ENCODE assay signal across 8 cellular contexts in genomic region chr20:49768204-49769124, GRCh38. TPM values are rescaled to one million over a fixed set of nuclear protein-coding genes. Genes with fewer than 3 reads are reported as not detected.
A peak's percentile ranks its signal among the peaks of the same experiment; 100 is the strongest.
DNase-seq lines count a peak whose midpoint lies in the region; ATAC-seq and TF ChIP-seq lines count a peak whose summit lies in the region.

No MANE protein-coding gene starts in this region.

- H3K9me3 Mint-ChIP-seq in natural killer cell treated with Interleukin-12 subunit alpha and Interleukin-12 subunit beta and Interleukin-15 and Interleukin-18, amount 100 ng/mL, for 72 hours = no peaks in the 10 kb centered on the region

- H3K36me3 Mint-ChIP-seq in natural killer cell treated with Interleukin-12 subunit alpha and Interleukin-12 subunit beta and Interleukin-15 and Interleukin-18, amount 100 ng/mL, for 72 hours = no peaks in the 10 kb centered on the region

- H3K4me3 ChIP-seq in AG09309 (ENCODE audit: control insufficient read depth, low read depth, low read length) (no peak overlapping the region), dorsolateral prefrontal cortex (no peak overlapping the region)

- ATAC-seq in esophagus mucosa = peak; percentile 70
- ATAC-seq in natural killer cell treated with Interleukin-12 subunit alpha and Interleukin-12 subunit beta and Interleukin-15 and Interleukin-18, amount 100 ng/mL, for 72 hours = peak; percentile 85

- peaks cover 18 to 24% of the 10 kb centered on the region in 2 donors for H3K4me1 Mint-ChIP-seq in natural killer cell treated with Interleukin-12 subunit alpha and Interleukin-12 subunit beta and Interleukin-15 and Interleukin-18, amount 100 ng/mL, for 72 hours (ENCODE audit: low read depth in 2 of 2)

- intact Hi-C loops in dorsolateral prefrontal cortex (cut with DNase I) = loop anchor here in 1 of 2 donors (5.0 kb wide), 1 partner anchor 51 kb away; no protein-coding TSS in a partner anchor

- no peaks in the 10 kb centered on the region for H3K27me3 ChIP-seq in dorsolateral prefrontal cortex

- H3K27ac ChIP-seq in dorsolateral prefrontal cortex = peak overlapping the region in 25 of 59 donors; percentile 1 to 77 (median 34)

- H3K27ac Mint-ChIP-seq in natural killer cell treated with Interleukin-12 subunit alpha and Interleukin-12 subunit beta and Interleukin-15 and Interleukin-18, amount 100 ng/mL, for 72 hours = peak overlapping the region; percentile 66 to 81

- TF ChIP-seq CTCF in AG09309 (IDR thresholded peaks at IDR 0.05; ENCODE audit: control insufficient read depth, insufficient read depth, low read depth, low read length, missing control alignments) = no peak
- no peak for TF ChIP-seq CTCF in dorsolateral prefrontal cortex (IDR thresholded peaks at IDR 0.05 in 54 of 56, conservative IDR thresholded peaks at IDR 0.05 in 2 of 56; ENCODE audit: low read depth in 1 of 56, partially characterized antibody in 56 of 56)
- TF ChIP-seq CTCF in GM10266 (IDR thresholded peaks at IDR 0.05; ENCODE audit: control insufficient read depth, insufficient read depth, low read depth, missing control alignments) = no peak

- H3K4me3 Mint-ChIP-seq in natural killer cell treated with Interleukin-12 subunit alpha and Interleukin-12 subunit beta and Interleukin-15 and Interleukin-18, amount 100 ng/mL, for 72 hours = peak overlapping the region; percentile 65

- DNase-seq in AG09309 (ENCODE audit: low read depth) (peak; percentile 87), HS-5 (ENCODE audit: low read depth) (peak; percentile 99), SKM-1 treated with dmso at 0.1 percent for 144 hours (lab: John Stamatoyannopoulos, UW; ENCODE audit: unreplicated experiment) (peak; percentile 92), NCI-H446 treated with DMSO at 0.1 percent for 48 hours (lab: John Stamatoyannopoulos, UW) (no peak), dorsolateral prefrontal cortex (no peak), GM10266 (ENCODE audit: extremely low spot score) (no peak)
- peak; percentile 62 for DNase-seq in natural killer cell treated with Interleukin-12 subunit alpha and Interleukin-12 subunit beta and Interleukin-15 and Interleukin-18, amount 100 ng/mL, for 72 hours (ENCODE audit: low spot score)

- peaks cover 0 to 2% of the 10 kb centered on the region in 2 donors for H3K27me3 Mint-ChIP-seq in natural killer cell treated with Interleukin-12 subunit alpha and Interleukin-12 subunit beta and Interleukin-15 and Interleukin-18, amount 100 ng/mL, for 72 hours

RNA-seq across cellular contexts. Expression of gene SLC9A8, which starts 44.2 kb away (rescaled TPM):
- total RNA-seq in esophagus mucosa = 12.0 TPM
- 10 to 100 TPM; 22.0 to 27.6 TPM for total RNA-seq in natural killer cell treated with Interleukin-12 subunit alpha and Interleukin-12 subunit beta and Interleukin-15 and Interleukin-18, amount 100 ng/mL, for 72 hours
- 10 to 100 TPM in 117 of 120 experiments, 1 to 10 TPM in 3; 8.7 to 21.9 (median 14.9) TPM for total RNA-seq in dorsolateral prefrontal cortex

RNA-seq across cellular contexts. Expression of gene B4GALT5, which starts 54.8 kb away (rescaled TPM):
- total RNA-seq in esophagus mucosa (31.3 TPM), dorsolateral prefrontal cortex (10 to 100 TPM; 24.2 to 52.0 (median 37.1) TPM)
- total RNA-seq in natural killer cell treated with Interleukin-12 subunit alpha and Interleukin-12 subunit beta and Interleukin-15 and Interleukin-18, amount 100 ng/mL, for 72 hours = 10 to 100 TPM; 62.1 to 74.9 TPM

Comparison
In these comparisons a context has a peak if more than half of its experiments do, and no peak if none do; other contexts are left out.
1. DNase-seq: peak in AG09309 (single experiment), HS-5 (single experiment), SKM-1 treated with dmso at 0.1 percent for 144 hours (single experiment) and natural killer cell treated with Interleukin-12 subunit alpha and Interleukin-12 subunit beta and Interleukin-15 and Interleukin-18, amount 100 ng/mL, for 72 hours (single experiment); none in NCI-H446 treated with DMSO at 0.1 percent for 48 hours (single experiment), dorsolateral prefrontal cortex (0 of 10) and GM10266 (single experiment).